ENCODE assay signal across 21 cellular contexts in the genomic region with DNA sequence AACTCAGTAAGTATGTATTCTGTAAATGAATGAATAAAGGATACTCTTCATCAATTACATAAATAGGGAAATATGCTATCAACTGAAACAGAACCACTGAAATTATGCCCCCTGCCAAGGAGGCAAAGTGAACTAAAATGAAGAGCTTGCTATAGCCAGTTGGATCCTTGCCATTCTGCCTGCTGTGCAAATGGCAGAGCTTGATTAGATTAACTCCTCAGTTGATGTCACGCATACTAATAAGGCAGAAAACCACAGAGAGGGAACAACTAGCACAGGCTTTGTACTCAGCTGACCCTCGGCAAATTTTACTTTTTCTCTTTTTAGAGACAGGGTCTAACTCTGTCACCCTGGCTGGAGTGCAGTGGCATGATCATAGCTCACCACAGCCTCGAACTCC. TPM values are rescaled to one million over a fixed set of nuclear protein-coding genes. Genes with fewer than 3 reads are reported as not detected.
DNase-seq lines count a peak whose midpoint lies in the region; ATAC-seq and TF ChIP-seq lines count a peak whose summit lies in the region.
"Had no signal": no experiment of that assay in that cellular context is flagged by ENCODE, and none has a peak within 500 bp of the region (broad histone marks: within the 10 kb centered on the region; RNA-seq: fewer than 3 reads in every experiment).

No MANE protein-coding gene starts in this region.

- POLR2A ChIA-PET in HEK293 (lab: Yijun Ruan, JAX) = no interaction called here

- in situ Hi-C loops in astrocyte of the cerebellum (cut with HindIII; ENCODE audit: low sequenced_read_pairs) = no loop called here

- H3K4me3 ChIP-seq in BE2C (ENCODE audit: low read depth, low read length) (no peak overlapping the region), HEK293 (ENCODE audit: low read depth, low read length) (no peak overlapping the region), astrocyte of the cerebellum (ENCODE audit: low read depth, low read length) (no peak overlapping the region)
- H3K4me3 ChIP-seq: esophagus squamous epithelium, psoas muscle, SJSA1, uterus had no signal

- H3K4me1 ChIP-seq in BE2C (peaks cover 14% of the 10 kb centered on the region), HEK293 (ENCODE audit: control insufficient read depth, insufficient read depth, low read length) (no peaks in the 10 kb centered on the region; the same call in 1 of the 2 replicates)
- H3K4me1 ChIP-seq: esophagus squamous epithelium, psoas muscle, SJSA1, uterus had no signal

- DNase-seq in BE2C (peak; percentile 59), NCI-H69 (lab: John Stamatoyannopoulos, UW) (peak; percentile 84), astrocyte of the cerebellum (ENCODE audit: low read depth) (peak; percentile 57), HCEC 1CT (no peak)
- DNase-seq in activated CD8-positive, alpha-beta memory T cell treated with anti-CD3 and anti-CD28 coated beads, Interleukin-2, amount 50 U/mL, for 48 hours = no peak
- DNase-seq: activated CD4-positive, alpha-beta T cell treated with anti-CD3 and anti-CD28 coated beads, Interleukin-2, amount 50 U/mL, for 1 hour; activated naive CD8-positive, alpha-beta T cell treated with anti-CD3 and anti-CD28 coated beads for 36 hours; CD4-positive, CD25-positive, alpha-beta regulatory T cell; effector memory CD4-positive, alpha-beta T cell; esophagus squamous epithelium; H7; KBM-7; MM.1S; psoas muscle; T-helper 17 cell; uterus; WERI-Rb-1 had no signal

- no peaks in the 10 kb centered on the region for H3K27me3 ChIP-seq in BE2C
- H3K27me3 ChIP-seq: esophagus squamous epithelium, SJSA1, uterus had no signal

- H3K9me3 ChIP-seq in BE2C (no peaks in the 10 kb centered on the region), HEK293 (ENCODE audit: control insufficient read depth, insufficient read depth, low read depth, low read length) (no peaks in the 10 kb centered on the region)
- H3K9me3 ChIP-seq: esophagus squamous epithelium, psoas muscle, SJSA1, uterus had no signal

- no peak for ATAC-seq in HG03520 (IDR thresholded peaks at IDR 0.05; ENCODE audit: unreplicated experiment)
- ATAC-seq in GM21367 (IDR thresholded peaks at IDR 0.05; ENCODE audit: unreplicated experiment) = no peak
- ATAC-seq: psoas muscle, T-helper 17 cell had no signal

- TF ChIP-seq CTCF in BE2C (IDR thresholded peaks at IDR 0.05; ENCODE audit: low read depth, low read length) (no peak), HEK293 (tag by site-specific recombination; IDR thresholded peaks at IDR 0.05) (no peak), astrocyte of the cerebellum (IDR thresholded peaks at IDR 0.05; ENCODE audit: low read depth, low read length, missing control alignments) (no peak)

- CTCF ChIA-PET in HEK293 (lab: Yijun Ruan, JAX) = no interaction called here

- H3K36me3 ChIP-seq in BE2C (no peaks in the 10 kb centered on the region), HEK293 (ENCODE audit: control insufficient read depth in 2 of 2, insufficient read depth in 1 of 2, low read length in 2 of 2) (no peaks in the 10 kb centered on the region)
- H3K36me3 ChIP-seq: esophagus squamous epithelium, SJSA1, uterus, WERI-Rb-1 had no signal

- H3K27ac ChIP-seq in HEK293 (ENCODE audit: extremely low read depth, low read depth, low read length) = no peak overlapping the region
- H3K27ac ChIP-seq: esophagus squamous epithelium, psoas muscle, SJSA1, uterus, WERI-Rb-1 had no signal

TF ChIP-seq in HEK293, 187 proteins besides CTCF, POLR2A, EP300 and RAD21:
- no peak for TF ChIP-seq HOXD13 (CRISPR knock-in tag; IDR thresholded peaks at IDR 0.05; ENCODE audit: borderline replicate concordance)
- peak; percentile 29; the same call in 1 of the 2 replicates for TF ChIP-seq FEZF1 (tag by site-specific recombination; IDR thresholded peaks at IDR 0.05)

RNA-seq across cellular contexts. Expression of a gene that starts 36.7 kb away (rescaled TPM):
- polyA plus RNA-seq in BE2C (2012; ENCODE audit: insufficient read depth, insufficient read length, low read depth) = 165 TPM
- polyA plus RNA-seq: CD4-positive, CD25-positive, alpha-beta regulatory T cell had no signal

Comparison
In these comparisons a context has a peak if more than half of its experiments do, and no peak if none do; other contexts are left out.
1. DNase-seq: peak in BE2C (single experiment), NCI-H69 (single experiment) and astrocyte of the cerebellum (single experiment); none in HCEC 1CT (single experiment) and activated CD8-positive, alpha-beta memory T cell treated with anti-CD3 and anti-CD28 coated beads, Interleukin-2, amount 50 U/mL, for 48 hours (single experiment).